Comparison of ENCODE assay signal across 1 cellular context in genomic region chr3:149609595-149609994, GRCh38.
TF ChIP-seq lines count a peak whose summit lies in the region.

No MANE protein-coding gene starts in this region.

TF ChIP-seq in HepG2, 621 proteins besides CTCF, POLR2A, EP300 and RAD21 (continued from another document and continues in another):
- TF ChIP-seq ZNF280D (CRISPR knock-in tag; IDR thresholded peaks at IDR 0.05) (0 out of 2 replicates have a peak, but pooled peaks have one; percentile 47), MAX (IDR thresholded peaks at IDR 0.05) (peak; percentile 40; the same call in 1 of the 2 replicates), ZNF30 (CRISPR knock-in tag; IDR thresholded peaks at IDR 0.05) (no peak), MAZ (IDR thresholded peaks at IDR 0.05; ENCODE audit: borderline replicate concordance, low read depth, low read length) (no peak), MAZ (CRISPR knock-in tag; IDR thresholded peaks at IDR 0.05; ENCODE audit: low read depth) (0 out of 2 replicates have a peak, but pooled peaks have one; percentile 30), NR2C2 (CRISPR knock-in tag; IDR thresholded peaks at IDR 0.05; ENCODE audit: borderline replicate concordance) (0 out of 2 replicates have a peak, but pooled peaks have one; percentile 23), ZNF337 (CRISPR knock-in tag; IDR thresholded peaks at IDR 0.05; ENCODE audit: borderline replicate concordance, low read depth) (no peak), ISL2 (CRISPR knock-in tag; IDR thresholded peaks at IDR 0.05) (peak; percentile 91), NFRKB (IDR thresholded peaks at IDR 0.05) (no peak), ZNF101 (CRISPR knock-in tag; IDR thresholded peaks at IDR 0.05; ENCODE audit: borderline replicate concordance, low read depth) (no peak), PHF5A (CRISPR knock-in tag; IDR thresholded peaks at IDR 0.05; ENCODE audit: low read depth, unreplicated experiment) (peak; percentile 64), TFDP1 (CRISPR knock-in tag; IDR thresholded peaks at IDR 0.05; ENCODE audit: borderline replicate concordance) (no peak), IRF1 (CRISPR knock-in tag; IDR thresholded peaks at IDR 0.05; ENCODE audit: low read depth) (no peak), FOSL2 (CRISPR knock-in tag; IDR thresholded peaks at IDR 0.05) (peak; percentile 68), LCORL (IDR thresholded peaks at IDR 0.05) (no peak), LCORL (CRISPR knock-in tag; IDR thresholded peaks at IDR 0.05) (peak; percentile 44; the same call in 1 of the 2 replicates), ARNT (IDR thresholded peaks at IDR 0.05) (no peak), ZNF674 (CRISPR knock-in tag; IDR thresholded peaks at IDR 0.05; ENCODE audit: low read depth) (no peak), ARID5B (CRISPR knock-in tag; IDR thresholded peaks at IDR 0.05) (peak; percentile 94), RBFOX2 (IDR thresholded peaks at IDR 0.05; ENCODE audit: low read depth, low read length) (no peak), TARDBP (CRISPR knock-in tag; IDR thresholded peaks at IDR 0.05) (peak; percentile 42; the same call in 1 of the 2 replicates), ZSCAN20 (CRISPR knock-in tag; IDR thresholded peaks at IDR 0.05; ENCODE audit: borderline replicate concordance) (no peak), KDM1A (CRISPR knock-in tag; IDR thresholded peaks at IDR 0.05) (0 out of 2 replicates have a peak, but pooled peaks have one; percentile 16), ZNF644 (CRISPR knock-in tag; IDR thresholded peaks at IDR 0.05; ENCODE audit: low read depth) (peak; percentile 62; the same call in 1 of the 2 replicates), MED1 (CRISPR knock-in tag; IDR thresholded peaks at IDR 0.05) (peak; percentile 96), ZNF839 (CRISPR knock-in tag; IDR thresholded peaks at IDR 0.05; ENCODE audit: borderline replicate concordance) (no peak), TCF7 (IDR thresholded peaks at IDR 0.05; ENCODE audit: low read depth) (peak; percentile 87), MEIS1 (CRISPR knock-in tag; IDR thresholded peaks at IDR 0.05; ENCODE audit: borderline replicate concordance) (0 out of 2 replicates have a peak, but pooled peaks have one; percentile 44), HDAC1 (CRISPR knock-in tag; IDR thresholded peaks at IDR 0.05) (peak; percentile 60), ESRRA (CRISPR knock-in tag; IDR thresholded peaks at IDR 0.05; ENCODE audit: low read depth) (peak; percentile 92), SALL1 (CRISPR knock-in tag; IDR thresholded peaks at IDR 0.05) (peak; percentile 66; the same call in 1 of the 2 replicates), ATF5 (CRISPR knock-in tag; IDR thresholded peaks at IDR 0.05; ENCODE audit: low read depth) (no peak), ZNF124 (CRISPR knock-in tag; IDR thresholded peaks at IDR 0.05) (no peak), ZNF281 (CRISPR knock-in tag; IDR thresholded peaks at IDR 0.05; ENCODE audit: borderline replicate concordance) (no peak), DNMT3B (CRISPR knock-in tag; conservative IDR thresholded peaks at IDR 0.05) (no peak), ZNF562 (CRISPR knock-in tag; IDR thresholded peaks at IDR 0.05; ENCODE audit: borderline replicate concordance) (no peak), SOX6 (IDR thresholded peaks at IDR 0.05) (no peak), SOX6 (CRISPR knock-in tag; IDR thresholded peaks at IDR 0.05) (peak; percentile 94), ZNF335 (CRISPR knock-in tag; IDR thresholded peaks at IDR 0.05) (0 out of 2 replicates have a peak, but pooled peaks have one; percentile 26), SMAD3 (CRISPR knock-in tag; IDR thresholded peaks at IDR 0.05) (0 out of 2 replicates have a peak, but pooled peaks have one; percentile 23), ZNF577 (CRISPR knock-in tag; IDR thresholded peaks at IDR 0.05; ENCODE audit: borderline replicate concordance, low read depth) (no peak), ZNF800 (CRISPR knock-in tag; IDR thresholded peaks at IDR 0.05) (no peak), MAF1 (CRISPR knock-in tag; IDR thresholded peaks at IDR 0.05; ENCODE audit: borderline replicate concordance) (no peak), E2F5 (CRISPR knock-in tag; conservative IDR thresholded peaks at IDR 0.05) (no peak), MIXL1 (CRISPR knock-in tag; IDR thresholded peaks at IDR 0.05) (peak; percentile 71), BRF2 (CRISPR knock-in tag; IDR thresholded peaks at IDR 0.05) (no peak), PRMT3 (CRISPR knock-in tag; IDR thresholded peaks at IDR 0.05; ENCODE audit: borderline replicate concordance, low read depth) (no peak), POGZ (CRISPR knock-in tag; IDR thresholded peaks at IDR 0.05) (peak; percentile 66), ZSCAN29 (CRISPR knock-in tag; conservative IDR thresholded peaks at IDR 0.05) (0 out of 2 replicates have a peak, but pooled peaks have one; percentile 61), ZNF484 (CRISPR knock-in tag; IDR thresholded peaks at IDR 0.05; ENCODE audit: borderline replicate concordance, low read depth) (no peak), ZNF720 (CRISPR knock-in tag; IDR thresholded peaks at IDR 0.05) (no peak), SIX1 (CRISPR knock-in tag; IDR thresholded peaks at IDR 0.05; ENCODE audit: borderline replicate concordance) (peak; percentile 47; the same call in 1 of the 2 replicates)
